13 cellular contexts compared by ENCODE assay signal in genomic region chr1:91604632-91605031, GRCh38.
DNase-seq lines count a peak whose midpoint lies in the region; ATAC-seq, FAIRE-seq and TF ChIP-seq lines count a peak whose summit lies in the region.
"Had no signal": no experiment of that assay in that cellular context is flagged by ENCODE, and none has a peak within 500 bp of the region (broad histone marks: within the 10 kb centered on the region; RNA-seq: fewer than 3 reads in every experiment).

No MANE protein-coding gene starts in this region.

- peaks cover 14% of the 10 kb centered on the region for H3K4me1 ChIP-seq in adipocyte (ENCODE audit: control insufficient read depth, insufficient read depth, low read length)
- peaks cover 0 to 11% (median 0%) of the 10 kb centered on the region in 3 donors for H3K4me1 ChIP-seq in gastroesophageal sphincter
- H3K4me1 ChIP-seq in osteoblast (ENCODE audit: insufficient read depth, low read length), result peaks cover 10% of the 10 kb centered on the region

- no peaks in the 10 kb centered on the region for H3K79me2 ChIP-seq in osteoblast (ENCODE audit: insufficient read depth, low read length)

- no peak for TF ChIP-seq CTCF in gastroesophageal sphincter (IDR thresholded peaks at IDR 0.05)
- TF ChIP-seq CTCF in osteoblast (IDR thresholded peaks at IDR 0.05; ENCODE audit: extremely low read depth, low read depth, low read length), result no peak
- TF ChIP-seq CTCF in lower leg skin (IDR thresholded peaks at IDR 0.05), result no peak

- H3K9me3 ChIP-seq in adipocyte (ENCODE audit: control insufficient read depth, low read length) (no peaks in the 10 kb centered on the region), gastroesophageal sphincter (no peaks in the 10 kb centered on the region), osteoblast (ENCODE audit: low read depth, low read length) (no peaks in the 10 kb centered on the region)

- no peak overlapping the region for H3K4me2 ChIP-seq in osteoblast (ENCODE audit: insufficient read depth, low read length)

- no peaks in the 10 kb centered on the region for H4K20me1 ChIP-seq in osteoblast (ENCODE audit: insufficient read depth, low read length)

- FAIRE-seq in frontal cortex (lab: Jason Lieb, UNC), result no peak
- FAIRE-seq: H54 had no signal

- TF ChIP-seq POLR2A in gastroesophageal sphincter (IDR thresholded peaks at IDR 0.05) (no peak), lower leg skin (IDR thresholded peaks at IDR 0.05) (no peak)

- TF ChIP-seq EP300 in gastroesophageal sphincter (IDR thresholded peaks at IDR 0.05), result no peak

- peak overlapping the region; percentile 61 for H2AFZ ChIP-seq in osteoblast (ENCODE audit: low read length)

- 17 to 25% methylated on average over 5 to 7 of the region's 7 CpGs for WGBS in gastroesophageal sphincter (ENCODE audit: low coverage in 1 of 2), 2 donors
- 59 to 71% methylated on average over 7 of the region's 7 CpGs for WGBS in lower leg skin, 2 donors

- ATAC-seq in gastroesophageal sphincter (peak; percentile 72), GM21723 (IDR thresholded peaks at IDR 0.05; ENCODE audit: unreplicated experiment) (no peak)

- H3K4me3 ChIP-seq in adipocyte (ENCODE audit: low read length) (no peak overlapping the region), gastroesophageal sphincter (no peak overlapping the region), osteoblast (ENCODE audit: insufficient read depth, low read length) (no peak overlapping the region), lower leg skin (ENCODE audit: low read depth, poor library complexity, severe bottlenecking) (no peak overlapping the region)

- H3K27me3 ChIP-seq in adipocyte (replicated peaks; ENCODE audit: control insufficient read depth, insufficient read depth, low read length) (no peaks in the 10 kb centered on the region), gastroesophageal sphincter (no peaks in the 10 kb centered on the region), osteoblast (ENCODE audit: insufficient read depth, low read length) (no peaks in the 10 kb centered on the region)

- H3K27ac ChIP-seq in gastroesophageal sphincter (peak overlapping the region in 3 of 4 donors; percentile 39 to 57 (median 48)), osteoblast (ENCODE audit: low read depth, low read length) (no peak overlapping the region)

- DNase-seq in GM03348 (ENCODE audit: low spot score), result peak; percentile 58
- no peak for DNase-seq in adipocyte (ENCODE audit: low read depth)
- DNase-seq in osteoblast (ENCODE audit: insufficient read length, low spot score, missing footprints), result no peak
- DNase-seq in frontal cortex (ENCODE audit: low spot score in 2 of 2), result no peak
- no peak for DNase-seq in lower leg skin (ENCODE audit: low spot score in 2 of 2)
- DNase-seq in AML-193 (lab: John Stamatoyannopoulos, UW), result no peak
- DNase-seq: activated CD4-positive, alpha-beta T cell treated with anti-CD3 and anti-CD28 coated beads, Interleukin-2, amount 50 U/mL, for 48 hours; erythroblast; NCI-H2029 treated with DMSO at 0.1 percent for 48 hours; stimulated activated CD4-positive, alpha-beta T cell treated with anti-CD3 and anti-CD28 coated beads, Interleukin-2, amount 100 ng/mL, for 24 hours had no signal

- H3K9ac ChIP-seq in adipocyte (ENCODE audit: low read length), result peak overlapping the region; percentile 61

- intact Hi-C loops in lower leg skin (cut with DNase I; ENCODE audit: low total_unique reads), result no loop called here

- H3K36me3 ChIP-seq in adipocyte (ENCODE audit: control insufficient read depth, insufficient read depth, low read length, severe bottlenecking), result no peaks in the 10 kb centered on the region
- H3K36me3 ChIP-seq in gastroesophageal sphincter, result no peaks in the 10 kb centered on the region
- no peaks in the 10 kb centered on the region for H3K36me3 ChIP-seq in osteoblast (ENCODE audit: insufficient read depth, low read length)
